In the genomic region with DNA sequence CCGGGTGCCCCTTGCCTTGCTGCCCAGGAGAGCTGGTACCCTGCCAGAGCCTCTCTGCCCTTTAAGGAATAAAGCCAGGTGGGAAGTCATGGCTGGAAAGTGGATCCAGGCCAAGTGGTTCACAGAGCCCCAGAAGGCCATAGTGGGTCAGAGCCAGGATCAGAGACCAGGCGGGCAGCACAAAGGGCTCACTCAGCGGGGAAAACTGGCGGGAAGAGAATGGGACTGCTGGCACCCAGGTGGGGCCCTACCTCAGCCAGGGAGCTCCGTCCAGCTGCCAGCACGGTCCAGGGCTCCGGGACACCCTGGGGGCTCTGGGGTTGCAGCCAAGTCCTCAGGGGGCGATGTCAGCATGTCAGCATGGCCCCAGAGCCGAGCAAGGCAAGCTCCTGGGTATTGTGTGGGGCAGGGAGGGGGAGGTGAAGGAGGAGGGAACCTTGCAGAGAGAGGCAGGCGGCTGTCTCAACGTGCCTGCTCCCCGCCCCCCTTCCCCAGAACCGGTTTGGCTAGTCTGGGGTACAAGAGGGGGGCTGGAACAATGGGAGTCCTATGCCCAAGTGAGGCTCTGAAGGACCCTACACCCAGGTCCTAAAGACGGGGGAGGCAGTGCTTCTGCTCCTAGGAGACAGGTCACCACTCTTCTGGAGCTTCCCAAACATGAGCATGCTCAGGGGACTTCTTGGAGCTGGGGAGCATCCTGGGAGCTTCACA, we compare ENCODE assay signal across 12 cellular contexts. TPM values are rescaled to one million over a fixed set of nuclear protein-coding genes. Genes with fewer than 3 reads are reported as not detected.
DNase-seq lines count a peak whose midpoint lies in the region; ATAC-seq and TF ChIP-seq lines count a peak whose summit lies in the region.
"Had no signal": no experiment of that assay in that cellular context is flagged by ENCODE, and none has a peak within 500 bp of the region (broad histone marks: within the 10 kb centered on the region; RNA-seq: fewer than 3 reads in every experiment).

A gene (minus strand): TSS at position 402 of the 711 bp plus-strand sequence. CDS start 3,598 bp downstream, outside the sequence.

- H3K27me3 ChIP-seq in PC-3 (ENCODE audit: low read length) (no peaks in the 10 kb centered on the region), dorsolateral prefrontal cortex (peaks cover 0 to 16% (median 0%) of the 10 kb centered on the region in 45 donors)
- H3K27me3 ChIP-seq: right lobe of liver had no signal

- no peak within 1 kb of the TSS for H2AFZ ChIP-seq in PC-3 (ENCODE audit: low read length)

- CTCF ChIA-PET in PC-3 (lab: Charles Lee) (no interaction called here), HEK293T (lab: Yijun Ruan, JAX) (interaction anchor here (0.6 kb wide), 1 partner anchor 139 kb away, joined by 3 read pairs; no protein-coding TSS in a partner anchor)

- H3K4me3 ChIP-seq in PC-3 (ENCODE audit: low read length) (no peak within 1 kb of the TSS), dorsolateral prefrontal cortex (no peak within 1 kb of the TSS)
- H3K4me3 ChIP-seq: right lobe of liver had no signal

- POLR2A ChIA-PET in PC-3 (lab: Charles Lee; ENCODE audit: unreplicated experiment): no interaction called here
- POLR2A ChIA-PET in HEK293T (lab: Yijun Ruan, JAX): interaction anchor here (1.0 kb wide), 1 partner anchor 25 kb away, joined by 3 read pairs; a partner anchor contains a TSS

- no peaks in the 10 kb centered on the region for H3K9me2 ChIP-seq in PC-3 (replicated peaks; ENCODE audit: low read length)

- H3K79me2 ChIP-seq in PC-3 (ENCODE audit: low read length): no peaks in the 10 kb centered on the region

- no peak within 1 kb of the TSS for H3K27ac ChIP-seq in PC-3 (ENCODE audit: low read length)
- no peak within 1 kb of the TSS for H3K27ac ChIP-seq in dorsolateral prefrontal cortex
- H3K27ac ChIP-seq: right lobe of liver had no signal

- H3K9ac ChIP-seq in PC-3 (ENCODE audit: low read length): no peak within 1 kb of the TSS

- no peaks in the 10 kb centered on the region for H4K20me1 ChIP-seq in PC-3 (ENCODE audit: low read length)

- peak; percentile 24 for DNase-seq in Right ventricle myocardium superior
- no peak for DNase-seq in cardiac septum (ENCODE audit: low spot score)
- DNase-seq in PC-3: no peak
- DNase-seq in left kidney (ENCODE audit: low read depth, low spot score): peak; percentile 90
- no peak for DNase-seq in HEK293T (ENCODE audit: extremely low spot score)
- DNase-seq in dorsolateral prefrontal cortex: no peak
- no peak for DNase-seq in kidney tubule cell (ENCODE audit: low spot score)
- no peak for DNase-seq in glutamatergic neuron
- DNase-seq: central memory CD4-positive, alpha-beta T cell; HFFc6; SHP77 treated with DMSO at 0.1 percent for 48 hours had no signal

- no peaks in the 10 kb centered on the region for H3K36me3 Mint-ChIP-seq in glutamatergic neuron (ENCODE audit: unreplicated experiment)

- BruUV-seq in PC-3 (replicated peaks; lab: Mats Ljungman, UMichigan): no TSS peak

- no peaks in the 10 kb centered on the region for H3K36me3 ChIP-seq in PC-3 (ENCODE audit: low read depth, low read length)
- H3K36me3 ChIP-seq: right lobe of liver had no signal

- TF ChIP-seq CTCF in PC-3 (conservative IDR thresholded peaks at IDR 0.05; ENCODE audit: low read depth, low read length) (no peak), dorsolateral prefrontal cortex (IDR thresholded peaks at IDR 0.05 in 54 of 56, conservative IDR thresholded peaks at IDR 0.05 in 2 of 56; ENCODE audit: low read depth in 1 of 56, partially characterized antibody in 56 of 56) (no peak), glutamatergic neuron (IDR thresholded peaks at IDR 0.05; ENCODE audit: partially characterized antibody, unreplicated experiment) (no peak)

- no peaks in the 10 kb centered on the region for H3K9me3 ChIP-seq in PC-3 (ENCODE audit: low read length)
- H3K9me3 ChIP-seq: right lobe of liver had no signal

- H3K9me3 Mint-ChIP-seq in glutamatergic neuron (ENCODE audit: unreplicated experiment): peaks cover 3% of the 10 kb centered on the region
- H3K9me3 Mint-ChIP-seq: HFFc6 had no signal

- H3K4me1 ChIP-seq in PC-3 (ENCODE audit: insufficient read depth, low read length): peaks cover 18% of the 10 kb centered on the region

- intact Hi-C loops in Right ventricle myocardium superior (cut with DNase I): no loop called here
- intact Hi-C loops in cardiac septum (cut with DNase I): no loop called here
- intact Hi-C loops in PC-3 (cut with micrococcal nuclease): no loop called here
- intact Hi-C loops in dorsolateral prefrontal cortex (cut with DNase I): no loop called here

- H3K27me3 Mint-ChIP-seq in glutamatergic neuron (ENCODE audit: unreplicated experiment): peaks cover 4% of the 10 kb centered on the region

- peak within 1 kb of the TSS; percentile 28; the same call in 1 of the 2 replicates for H3K4me2 ChIP-seq in PC-3 (ENCODE audit: low read length)

- peaks cover 4% of the 10 kb centered on the region for H3K4me1 Mint-ChIP-seq in glutamatergic neuron (ENCODE audit: low read depth, unreplicated experiment)

- H3K4me3 Mint-ChIP-seq in glutamatergic neuron (ENCODE audit: unreplicated experiment): no peak within 1 kb of the TSS
- H3K4me3 Mint-ChIP-seq: HFFc6 had no signal

- H3F3A ChIP-seq in PC-3 (ENCODE audit: low read length, unreplicated experiment): no peaks in the 10 kb centered on the region

- no peak for ATAC-seq in Right ventricle myocardium superior (ENCODE audit: poor library complexity)
- no peak for ATAC-seq in PC-3
- ATAC-seq: right lobe of liver had no signal

- H3K27ac Mint-ChIP-seq in glutamatergic neuron (ENCODE audit: unreplicated experiment): no peak within 1 kb of the TSS
- H3K27ac Mint-ChIP-seq: HFFc6 had no signal

TF ChIP-seq in HEK293T, 16 proteins besides CTCF, POLR2A, EP300 and RAD21:
- TF ChIP-seq FOXK2 (IDR thresholded peaks at IDR 0.05) (no peak), HDGF (IDR thresholded peaks at IDR 0.05; ENCODE audit: borderline replicate concordance) (no peak), SP1 (IDR thresholded peaks at IDR 0.05) (no peak), LEF1 (IDR thresholded peaks at IDR 0.05; ENCODE audit: borderline replicate concordance) (no peak), TARDBP (IDR thresholded peaks at IDR 0.05) (no peak), CTBP1 (IDR thresholded peaks at IDR 0.05; ENCODE audit: borderline replicate concordance) (no peak)

RNA-seq across cellular contexts. Expression of the gene that starts here (rescaled TPM):
- total RNA-seq in Right ventricle myocardium superior (1.8 TPM), cardiac septum (1.3 TPM), PC-3 (2014; rRNA removed) (13.8 and 28.1 TPM in 2 replicates), dorsolateral prefrontal cortex (1 to 10 TPM in 92 of 120 experiments, under 1 TPM in 28; 0.25 to 6.1 (median 1.6) TPM), glutamatergic neuron (ENCODE audit: unreplicated experiment) (3.4 TPM)

Comparison
In these comparisons a context has a peak if more than half of its experiments do, and no peak if none do; other contexts are left out.
1. DNase-seq: peak in Right ventricle myocardium superior (single experiment) and left kidney (single experiment); none in cardiac septum (single experiment), PC-3 (single experiment), HEK293T (single experiment), dorsolateral prefrontal cortex (0 of 10), kidney tubule cell (single experiment) and glutamatergic neuron (single experiment).